Comparison of ENCODE assay signal across 8 cellular contexts in genomic region chr6:139370047-139370706, GRCh38. TPM values are rescaled to one million over a fixed set of nuclear protein-coding genes. Genes with fewer than 3 reads are reported as not detected.
DNase-seq lines count a peak whose midpoint lies in the region; ATAC-seq and TF ChIP-seq lines count a peak whose summit lies in the region.

No MANE protein-coding gene starts in this region.

- no peaks in the 10 kb centered on the region for H3K36me3 ChIP-seq in KMS-11 (ENCODE audit: insufficient read depth)
- peaks cover 0 to 14% of the 10 kb centered on the region in 2 donors for H3K36me3 ChIP-seq in ascending aorta

- peak overlapping the region; percentile 63 for H3K27ac Mint-ChIP-seq in type B pancreatic cell

- no peak for ATAC-seq in HG02852 (IDR thresholded peaks at IDR 0.05; ENCODE audit: unreplicated experiment)

- peaks cover 23% of the 10 kb centered on the region for H3K36me3 Mint-ChIP-seq in type B pancreatic cell

- no peaks in the 10 kb centered on the region for H3K9me3 Mint-ChIP-seq in type B pancreatic cell

- DNase-seq in DMS 273 (lab: John Stamatoyannopoulos, UW; ENCODE audit: unreplicated experiment) (peak; percentile 90), ascending aorta (ENCODE audit: low spot score in 2 of 2) (no peak), kidney tubule cell (ENCODE audit: low spot score) (peak; percentile 73), type B pancreatic cell (ENCODE audit: extremely low spot score, unreplicated experiment) (no peak), NK-92 (lab: John Stamatoyannopoulos, UW; ENCODE audit: unreplicated experiment) (no peak), NCI-H2227 (lab: John Stamatoyannopoulos, UW; ENCODE audit: unreplicated experiment) (no peak)

- H2AFZ ChIP-seq in KMS-11 (ENCODE audit: low read depth): 0 out of 2 replicates have a peak overlapping the region, but pooled peaks have one; percentile 30

- no peak for TF ChIP-seq CTCF in KMS-11 (conservative IDR thresholded peaks at IDR 0.05; ENCODE audit: low read depth, low read length)
- TF ChIP-seq CTCF in ascending aorta (IDR thresholded peaks at IDR 0.05): no peak
- TF ChIP-seq CTCF in type B pancreatic cell (conservative IDR thresholded peaks at IDR 0.05): no peak

- H3K27me3 ChIP-seq in KMS-11 (ENCODE audit: insufficient read depth, low read depth) (no peaks in the 10 kb centered on the region), ascending aorta (no peaks in the 10 kb centered on the region)

- H4K20me1 ChIP-seq in KMS-11 (ENCODE audit: insufficient read depth): peaks cover 7% of the 10 kb centered on the region

- intact Hi-C loops in ascending aorta (cut with DNase I): loop anchor here (5.0 to 10.0 kb wide), 8 partner anchors 392 to 1615 kb away; no protein-coding TSS in a partner anchor

- peaks cover 4% of the 10 kb centered on the region for H3K27me3 Mint-ChIP-seq in type B pancreatic cell

- H3K9ac ChIP-seq in KMS-11: peak overlapping the region; percentile 100; the same call in 1 of the 2 replicates

- H3K79me2 ChIP-seq in KMS-11 (ENCODE audit: insufficient read depth, low read depth): peaks cover 37% of the 10 kb centered on the region

- H3K4me3 ChIP-seq in KMS-11 (IDR thresholded peaks at IDR 0.05; ENCODE audit: insufficient read depth, low read depth, low read length): no peak overlapping the region
- H3K4me3 ChIP-seq in ascending aorta: peak overlapping the region; percentile 69 to 75

- no peaks in the 10 kb centered on the region for H3K9me3 ChIP-seq in ascending aorta

- peak overlapping the region; percentile 100 for H3K4me3 Mint-ChIP-seq in type B pancreatic cell

- H3K27ac ChIP-seq in KMS-11 (peak overlapping the region; percentile 74), ascending aorta (peak overlapping the region; percentile 67 to 92)

- H3K4me2 ChIP-seq in KMS-11: peak overlapping the region; percentile 72

- H3K4me1 ChIP-seq in KMS-11 (ENCODE audit: low read depth, poor library complexity, severe bottlenecking) (peaks cover 42% of the 10 kb centered on the region), ascending aorta (peaks cover 0 to 20% of the 10 kb centered on the region in 2 donors)

- peaks cover 47% of the 10 kb centered on the region for H3K4me1 Mint-ChIP-seq in type B pancreatic cell (ENCODE audit: unreplicated experiment)

RNA-seq across cellular contexts. Expression of gene CITED2, which starts 4.3 kb away (rescaled TPM):
- total RNA-seq in ascending aorta: 147 TPM
- total RNA-seq in type B pancreatic cell (ENCODE audit: low replicate concordance): 129 and 143 TPM in 2 replicates

Comparison
In these comparisons a context has a peak if more than half of its experiments do, and no peak if none do; other contexts are left out.
1. DNase-seq: peak in DMS 273 (single experiment) and kidney tubule cell (single experiment); none in ascending aorta (0 of 2), type B pancreatic cell (single experiment), NK-92 (single experiment) and NCI-H2227 (single experiment).